In the genomic region with DNA sequence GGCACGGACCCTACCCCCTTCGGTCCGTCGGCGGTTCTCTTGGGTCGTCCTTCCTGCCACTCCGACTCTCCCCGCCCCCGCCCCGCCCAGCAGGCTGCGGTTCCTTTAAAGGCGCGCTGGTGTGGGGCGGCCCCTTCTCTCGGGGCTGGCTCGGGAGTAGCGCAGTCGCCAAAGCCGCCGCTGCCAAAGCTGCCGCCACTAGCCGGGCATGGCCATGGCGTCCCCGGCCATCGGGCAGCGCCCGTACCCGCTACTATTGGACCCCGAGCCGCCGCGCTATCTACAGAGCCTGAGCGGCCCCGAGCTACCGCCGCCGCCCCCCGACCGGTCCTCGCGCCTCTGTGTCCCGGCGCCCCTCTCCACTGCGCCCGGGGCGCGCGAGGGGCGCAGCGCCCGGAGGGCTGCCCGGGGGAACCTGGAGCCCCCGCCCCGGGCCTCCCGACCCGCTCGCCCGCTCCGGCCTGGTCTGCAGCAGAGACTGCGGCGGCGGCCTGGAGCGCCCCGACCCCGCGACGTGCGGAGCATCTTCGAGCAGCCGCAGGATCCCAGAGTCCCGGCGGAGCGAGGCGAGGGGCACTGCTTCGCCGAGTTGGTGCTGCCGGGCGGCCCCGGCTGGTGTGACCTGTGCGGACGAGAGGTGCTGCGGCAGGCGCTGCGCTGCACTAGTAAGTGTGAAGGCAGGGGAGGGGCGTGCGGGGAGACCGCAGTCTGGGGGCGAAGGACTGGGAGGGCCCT, we compare ENCODE assay signal across 1 cellular context.
A peak's percentile ranks its signal among the peaks of the same experiment; 100 is the strongest.
TF ChIP-seq lines count a peak whose summit lies in the region.

A gene with protein sequence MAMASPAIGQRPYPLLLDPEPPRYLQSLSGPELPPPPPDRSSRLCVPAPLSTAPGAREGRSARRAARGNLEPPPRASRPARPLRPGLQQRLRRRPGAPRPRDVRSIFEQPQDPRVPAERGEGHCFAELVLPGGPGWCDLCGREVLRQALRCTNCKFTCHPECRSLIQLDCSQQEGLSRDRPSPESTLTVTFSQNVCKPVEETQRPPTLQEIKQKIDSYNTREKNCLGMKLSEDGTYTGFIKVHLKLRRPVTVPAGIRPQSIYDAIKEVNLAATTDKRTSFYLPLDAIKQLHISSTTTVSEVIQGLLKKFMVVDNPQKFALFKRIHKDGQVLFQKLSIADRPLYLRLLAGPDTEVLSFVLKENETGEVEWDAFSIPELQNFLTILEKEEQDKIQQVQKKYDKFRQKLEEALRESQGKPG (plus strand): TSS at position 137 of the 735 bp plus-strand sequence. CDS start 72 bp downstream, at position 209.

TF ChIP-seq in K562, 482 proteins besides CTCF, POLR2A, EP300 and RAD21 (continued from another document and continues in another):
- TF ChIP-seq, protein P1, sequence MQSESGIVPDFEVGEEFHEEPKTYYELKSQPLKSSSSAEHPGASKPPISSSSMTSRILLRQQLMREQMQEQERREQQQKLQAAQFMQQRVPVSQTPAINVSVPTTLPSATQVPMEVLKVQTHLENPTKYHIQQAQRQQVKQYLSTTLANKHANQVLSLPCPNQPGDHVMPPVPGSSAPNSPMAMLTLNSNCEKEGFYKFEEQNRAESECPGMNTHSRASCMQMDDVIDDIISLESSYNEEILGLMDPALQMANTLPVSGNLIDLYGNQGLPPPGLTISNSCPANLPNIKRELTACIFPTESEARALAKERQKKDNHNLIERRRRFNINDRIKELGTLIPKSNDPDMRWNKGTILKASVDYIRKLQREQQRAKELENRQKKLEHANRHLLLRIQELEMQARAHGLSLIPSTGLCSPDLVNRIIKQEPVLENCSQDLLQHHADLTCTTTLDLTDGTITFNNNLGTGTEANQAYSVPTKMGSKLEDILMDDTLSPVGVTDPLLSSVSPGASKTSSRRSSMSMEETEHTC (IDR thresholded peaks at IDR 0.05) = no peak
- no peak for TF ChIP-seq PML (IDR thresholded peaks at IDR 0.05; ENCODE audit: low read length)
- no peak for TF ChIP-seq MAFG (tag; conservative IDR thresholded peaks at IDR 0.05)
- no peak for TF ChIP-seq POU5F1 (IDR thresholded peaks at IDR 0.05; ENCODE audit: borderline replicate concordance, low read depth, low read length, partially characterized antibody)
- TF ChIP-seq, protein P2, sequence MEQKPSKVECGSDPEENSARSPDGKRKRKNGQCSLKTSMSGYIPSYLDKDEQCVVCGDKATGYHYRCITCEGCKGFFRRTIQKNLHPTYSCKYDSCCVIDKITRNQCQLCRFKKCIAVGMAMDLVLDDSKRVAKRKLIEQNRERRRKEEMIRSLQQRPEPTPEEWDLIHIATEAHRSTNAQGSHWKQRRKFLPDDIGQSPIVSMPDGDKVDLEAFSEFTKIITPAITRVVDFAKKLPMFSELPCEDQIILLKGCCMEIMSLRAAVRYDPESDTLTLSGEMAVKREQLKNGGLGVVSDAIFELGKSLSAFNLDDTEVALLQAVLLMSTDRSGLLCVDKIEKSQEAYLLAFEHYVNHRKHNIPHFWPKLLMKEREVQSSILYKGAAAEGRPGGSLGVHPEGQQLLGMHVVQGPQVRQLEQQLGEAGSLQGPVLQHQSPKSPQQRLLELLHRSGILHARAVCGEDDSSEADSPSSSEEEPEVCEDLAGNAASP (IDR thresholded peaks at IDR 0.05) = no peak
- no peak for TF ChIP-seq SMAD4 (CRISPR knock-in tag; conservative IDR thresholded peaks at IDR 0.05)
- TF ChIP-seq SAFB (IDR thresholded peaks at IDR 0.05; ENCODE audit: borderline replicate concordance, low read depth, low read length) = no peak
- no peak for TF ChIP-seq PHB (CRISPR knock-in tag; IDR thresholded peaks at IDR 0.05)
- TF ChIP-seq, protein P3, sequence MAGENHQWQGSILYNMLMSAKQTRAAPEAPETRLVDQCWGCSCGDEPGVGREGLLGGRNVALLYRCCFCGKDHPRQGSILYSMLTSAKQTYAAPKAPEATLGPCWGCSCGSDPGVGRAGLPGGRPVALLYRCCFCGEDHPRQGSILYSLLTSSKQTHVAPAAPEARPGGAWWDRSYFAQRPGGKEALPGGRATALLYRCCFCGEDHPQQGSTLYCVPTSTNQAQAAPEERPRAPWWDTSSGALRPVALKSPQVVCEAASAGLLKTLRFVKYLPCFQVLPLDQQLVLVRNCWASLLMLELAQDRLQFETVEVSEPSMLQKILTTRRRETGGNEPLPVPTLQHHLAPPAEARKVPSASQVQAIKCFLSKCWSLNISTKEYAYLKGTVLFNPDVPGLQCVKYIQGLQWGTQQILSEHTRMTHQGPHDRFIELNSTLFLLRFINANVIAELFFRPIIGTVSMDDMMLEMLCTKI (IDR thresholded peaks at IDR 0.05; ENCODE audit: partially characterized antibody) = no peak
- no peak for TF ChIP-seq ATF7 (IDR thresholded peaks at IDR 0.05)
- no peak for TF ChIP-seq ZNF3 (CRISPR knock-in tag; IDR thresholded peaks at IDR 0.05)
- TF ChIP-seq ZNF830 (CRISPR knock-in tag; IDR thresholded peaks at IDR 0.05) = no peak
- no peak for TF ChIP-seq MIER1 (IDR thresholded peaks at IDR 0.05; ENCODE audit: low read depth)
- TF ChIP-seq, protein P4, sequence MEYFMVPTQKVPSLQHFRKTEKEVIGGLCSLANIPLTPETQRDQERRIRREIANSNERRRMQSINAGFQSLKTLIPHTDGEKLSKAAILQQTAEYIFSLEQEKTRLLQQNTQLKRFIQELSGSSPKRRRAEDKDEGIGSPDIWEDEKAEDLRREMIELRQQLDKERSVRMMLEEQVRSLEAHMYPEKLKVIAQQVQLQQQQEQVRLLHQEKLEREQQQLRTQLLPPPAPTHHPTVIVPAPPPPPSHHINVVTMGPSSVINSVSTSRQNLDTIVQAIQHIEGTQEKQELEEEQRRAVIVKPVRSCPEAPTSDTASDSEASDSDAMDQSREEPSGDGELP (CRISPR knock-in tag; IDR thresholded peaks at IDR 0.05; ENCODE audit: borderline replicate concordance) = peak; percentile 53; the same call in 1 of the 2 replicates
- TF ChIP-seq NFYB (IDR thresholded peaks at IDR 0.05; ENCODE audit: extremely low read depth, insufficient read length) = no peak
- TF ChIP-seq, protein P5, sequence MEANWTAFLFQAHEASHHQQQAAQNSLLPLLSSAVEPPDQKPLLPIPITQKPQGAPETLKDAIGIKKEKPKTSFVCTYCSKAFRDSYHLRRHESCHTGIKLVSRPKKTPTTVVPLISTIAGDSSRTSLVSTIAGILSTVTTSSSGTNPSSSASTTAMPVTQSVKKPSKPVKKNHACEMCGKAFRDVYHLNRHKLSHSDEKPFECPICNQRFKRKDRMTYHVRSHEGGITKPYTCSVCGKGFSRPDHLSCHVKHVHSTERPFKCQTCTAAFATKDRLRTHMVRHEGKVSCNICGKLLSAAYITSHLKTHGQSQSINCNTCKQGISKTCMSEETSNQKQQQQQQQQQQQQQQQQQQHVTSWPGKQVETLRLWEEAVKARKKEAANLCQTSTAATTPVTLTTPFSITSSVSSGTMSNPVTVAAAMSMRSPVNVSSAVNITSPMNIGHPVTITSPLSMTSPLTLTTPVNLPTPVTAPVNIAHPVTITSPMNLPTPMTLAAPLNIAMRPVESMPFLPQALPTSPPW (CRISPR knock-in tag; IDR thresholded peaks at IDR 0.05) = peak; percentile 68
- no peak for TF ChIP-seq CBX5 (IDR thresholded peaks at IDR 0.05; ENCODE audit: borderline replicate concordance, low read depth)
- TF ChIP-seq BRD4 (IDR thresholded peaks at IDR 0.05) = no peak
- TF ChIP-seq, protein P6, sequence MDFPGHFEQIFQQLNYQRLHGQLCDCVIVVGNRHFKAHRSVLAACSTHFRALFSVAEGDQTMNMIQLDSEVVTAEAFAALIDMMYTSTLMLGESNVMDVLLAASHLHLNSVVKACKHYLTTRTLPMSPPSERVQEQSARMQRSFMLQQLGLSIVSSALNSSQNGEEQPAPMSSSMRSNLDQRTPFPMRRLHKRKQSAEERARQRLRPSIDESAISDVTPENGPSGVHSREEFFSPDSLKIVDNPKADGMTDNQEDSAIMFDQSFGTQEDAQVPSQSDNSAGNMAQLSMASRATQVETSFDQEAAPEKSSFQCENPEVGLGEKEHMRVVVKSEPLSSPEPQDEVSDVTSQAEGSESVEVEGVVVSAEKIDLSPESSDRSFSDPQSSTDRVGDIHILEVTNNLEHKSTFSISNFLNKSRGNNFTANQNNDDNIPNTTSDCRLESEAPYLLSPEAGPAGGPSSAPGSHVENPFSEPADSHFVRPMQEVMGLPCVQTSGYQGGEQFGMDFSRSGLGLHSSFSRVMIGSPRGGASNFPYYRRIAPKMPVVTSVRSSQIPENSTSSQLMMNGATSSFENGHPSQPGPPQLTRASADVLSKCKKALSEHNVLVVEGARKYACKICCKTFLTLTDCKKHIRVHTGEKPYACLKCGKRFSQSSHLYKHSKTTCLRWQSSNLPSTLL (IDR thresholded peaks at IDR 0.05) = no peak
- no peak for TF ChIP-seq SRSF1 (IDR thresholded peaks at IDR 0.05; ENCODE audit: low read depth, low read length)
- no peak for TF ChIP-seq RNF2 (IDR thresholded peaks at IDR 0.05)
- no peak for TF ChIP-seq ZNF174 (CRISPR knock-in tag; IDR thresholded peaks at IDR 0.05)
- no peak for TF ChIP-seq ZNF41 (CRISPR knock-in tag; conservative IDR thresholded peaks at IDR 0.05)
- TF ChIP-seq, protein P7, sequence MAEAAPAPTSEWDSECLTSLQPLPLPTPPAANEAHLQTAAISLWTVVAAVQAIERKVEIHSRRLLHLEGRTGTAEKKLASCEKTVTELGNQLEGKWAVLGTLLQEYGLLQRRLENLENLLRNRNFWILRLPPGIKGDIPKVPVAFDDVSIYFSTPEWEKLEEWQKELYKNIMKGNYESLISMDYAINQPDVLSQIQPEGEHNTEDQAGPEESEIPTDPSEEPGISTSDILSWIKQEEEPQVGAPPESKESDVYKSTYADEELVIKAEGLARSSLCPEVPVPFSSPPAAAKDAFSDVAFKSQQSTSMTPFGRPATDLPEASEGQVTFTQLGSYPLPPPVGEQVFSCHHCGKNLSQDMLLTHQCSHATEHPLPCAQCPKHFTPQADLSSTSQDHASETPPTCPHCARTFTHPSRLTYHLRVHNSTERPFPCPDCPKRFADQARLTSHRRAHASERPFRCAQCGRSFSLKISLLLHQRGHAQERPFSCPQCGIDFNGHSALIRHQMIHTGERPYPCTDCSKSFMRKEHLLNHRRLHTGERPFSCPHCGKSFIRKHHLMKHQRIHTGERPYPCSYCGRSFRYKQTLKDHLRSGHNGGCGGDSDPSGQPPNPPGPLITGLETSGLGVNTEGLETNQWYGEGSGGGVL (CRISPR knock-in tag; IDR thresholded peaks at IDR 0.05) = no peak
- TF ChIP-seq, protein P8, sequence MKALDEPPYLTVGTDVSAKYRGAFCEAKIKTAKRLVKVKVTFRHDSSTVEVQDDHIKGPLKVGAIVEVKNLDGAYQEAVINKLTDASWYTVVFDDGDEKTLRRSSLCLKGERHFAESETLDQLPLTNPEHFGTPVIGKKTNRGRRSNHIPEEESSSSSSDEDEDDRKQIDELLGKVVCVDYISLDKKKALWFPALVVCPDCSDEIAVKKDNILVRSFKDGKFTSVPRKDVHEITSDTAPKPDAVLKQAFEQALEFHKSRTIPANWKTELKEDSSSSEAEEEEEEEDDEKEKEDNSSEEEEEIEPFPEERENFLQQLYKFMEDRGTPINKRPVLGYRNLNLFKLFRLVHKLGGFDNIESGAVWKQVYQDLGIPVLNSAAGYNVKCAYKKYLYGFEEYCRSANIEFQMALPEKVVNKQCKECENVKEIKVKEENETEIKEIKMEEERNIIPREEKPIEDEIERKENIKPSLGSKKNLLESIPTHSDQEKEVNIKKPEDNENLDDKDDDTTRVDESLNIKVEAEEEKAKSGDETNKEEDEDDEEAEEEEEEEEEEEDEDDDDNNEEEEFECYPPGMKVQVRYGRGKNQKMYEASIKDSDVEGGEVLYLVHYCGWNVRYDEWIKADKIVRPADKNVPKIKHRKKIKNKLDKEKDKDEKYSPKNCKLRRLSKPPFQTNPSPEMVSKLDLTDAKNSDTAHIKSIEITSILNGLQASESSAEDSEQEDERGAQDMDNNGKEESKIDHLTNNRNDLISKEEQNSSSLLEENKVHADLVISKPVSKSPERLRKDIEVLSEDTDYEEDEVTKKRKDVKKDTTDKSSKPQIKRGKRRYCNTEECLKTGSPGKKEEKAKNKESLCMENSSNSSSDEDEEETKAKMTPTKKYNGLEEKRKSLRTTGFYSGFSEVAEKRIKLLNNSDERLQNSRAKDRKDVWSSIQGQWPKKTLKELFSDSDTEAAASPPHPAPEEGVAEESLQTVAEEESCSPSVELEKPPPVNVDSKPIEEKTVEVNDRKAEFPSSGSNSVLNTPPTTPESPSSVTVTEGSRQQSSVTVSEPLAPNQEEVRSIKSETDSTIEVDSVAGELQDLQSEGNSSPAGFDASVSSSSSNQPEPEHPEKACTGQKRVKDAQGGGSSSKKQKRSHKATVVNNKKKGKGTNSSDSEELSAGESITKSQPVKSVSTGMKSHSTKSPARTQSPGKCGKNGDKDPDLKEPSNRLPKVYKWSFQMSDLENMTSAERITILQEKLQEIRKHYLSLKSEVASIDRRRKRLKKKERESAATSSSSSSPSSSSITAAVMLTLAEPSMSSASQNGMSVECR (CRISPR knock-in tag; IDR thresholded peaks at IDR 0.05) = peak; percentile 46; the same call in 1 of the 2 replicates
- peak; percentile 67 for TF ChIP-seq TBP (optimal IDR thresholded peaks at IDR 0.05; ENCODE audit: low read depth, low read length)
- no peak for TF ChIP-seq STAT5B (CRISPR knock-in tag; IDR thresholded peaks at IDR 0.05)
- TF ChIP-seq, protein P9, sequence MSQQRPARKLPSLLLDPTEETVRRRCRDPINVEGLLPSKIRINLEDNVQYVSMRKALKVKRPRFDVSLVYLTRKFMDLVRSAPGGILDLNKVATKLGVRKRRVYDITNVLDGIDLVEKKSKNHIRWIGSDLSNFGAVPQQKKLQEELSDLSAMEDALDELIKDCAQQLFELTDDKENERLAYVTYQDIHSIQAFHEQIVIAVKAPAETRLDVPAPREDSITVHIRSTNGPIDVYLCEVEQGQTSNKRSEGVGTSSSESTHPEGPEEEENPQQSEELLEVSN (IDR thresholded peaks at IDR 0.05; ENCODE audit: borderline replicate concordance in 1 of 2, extremely low read depth in 1 of 2, insufficient read depth in 1 of 2, insufficient read length in 1 of 2, low read depth in 1 of 2, low read length in 1 of 2, poor library complexity in 1 of 2, severe bottlenecking in 1 of 2) = no peak
- TF ChIP-seq CCNT2 (IDR thresholded peaks at IDR 0.05; ENCODE audit: borderline replicate concordance, extremely low read depth, insufficient read length, low read depth, low read length) = no peak
- TF ChIP-seq, protein P10, sequence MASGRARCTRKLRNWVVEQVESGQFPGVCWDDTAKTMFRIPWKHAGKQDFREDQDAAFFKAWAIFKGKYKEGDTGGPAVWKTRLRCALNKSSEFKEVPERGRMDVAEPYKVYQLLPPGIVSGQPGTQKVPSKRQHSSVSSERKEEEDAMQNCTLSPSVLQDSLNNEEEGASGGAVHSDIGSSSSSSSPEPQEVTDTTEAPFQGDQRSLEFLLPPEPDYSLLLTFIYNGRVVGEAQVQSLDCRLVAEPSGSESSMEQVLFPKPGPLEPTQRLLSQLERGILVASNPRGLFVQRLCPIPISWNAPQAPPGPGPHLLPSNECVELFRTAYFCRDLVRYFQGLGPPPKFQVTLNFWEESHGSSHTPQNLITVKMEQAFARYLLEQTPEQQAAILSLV (tag; IDR thresholded peaks at IDR 0.05) = no peak
- no peak for TF ChIP-seq MCM3 (IDR thresholded peaks at IDR 0.05)
- no peak for TF ChIP-seq JUND (IDR thresholded peaks at IDR 0.05; ENCODE audit: borderline replicate concordance, low read depth, low read length)
- TF ChIP-seq JUND (tag; IDR thresholded peaks at IDR 0.05; ENCODE audit: borderline replicate concordance, low read depth, low read length) = no peak
- TF ChIP-seq FOXJ3 (CRISPR knock-in tag; IDR thresholded peaks at IDR 0.05) = no peak
- TF ChIP-seq NONO (IDR thresholded peaks at IDR 0.05; ENCODE audit: low read depth in 2 of 2, low read length in 1 of 2) = peak in 1 of 2 experiments; percentile 90; a peak in 2 of 4 replicates
- TF ChIP-seq ZNF232 (CRISPR knock-in tag; IDR thresholded peaks at IDR 0.05) = no peak; the same call in 1 of the 2 replicates
- no peak for TF ChIP-seq HDGF (IDR thresholded peaks at IDR 0.05)
- TF ChIP-seq, protein P11, sequence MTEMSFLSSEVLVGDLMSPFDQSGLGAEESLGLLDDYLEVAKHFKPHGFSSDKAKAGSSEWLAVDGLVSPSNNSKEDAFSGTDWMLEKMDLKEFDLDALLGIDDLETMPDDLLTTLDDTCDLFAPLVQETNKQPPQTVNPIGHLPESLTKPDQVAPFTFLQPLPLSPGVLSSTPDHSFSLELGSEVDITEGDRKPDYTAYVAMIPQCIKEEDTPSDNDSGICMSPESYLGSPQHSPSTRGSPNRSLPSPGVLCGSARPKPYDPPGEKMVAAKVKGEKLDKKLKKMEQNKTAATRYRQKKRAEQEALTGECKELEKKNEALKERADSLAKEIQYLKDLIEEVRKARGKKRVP (CRISPR knock-in tag; IDR thresholded peaks at IDR 0.05) = no peak
